In genomic region chr2:240586198-240586918, GRCh38 we compare ENCODE assay signal across 1 cellular context.
TF ChIP-seq lines count a peak whose summit lies in the region.

Gene CAPN10 (plus strand): TSS chr2:240586734. CDS start chr2:240586912, 178 bp downstream.

TF ChIP-seq in K562, 482 proteins besides CTCF, POLR2A, EP300 and RAD21 (continued from another document and continues in another):
- TF ChIP-seq MGA (IDR thresholded peaks at IDR 0.05) (peak; percentile 56), HCFC1 (IDR thresholded peaks at IDR 0.05; ENCODE audit: low read depth, low read length) (peak; percentile 96), KDM2B (CRISPR knock-in tag; IDR thresholded peaks at IDR 0.05) (no peak), ATF1 (CRISPR knock-in tag; IDR thresholded peaks at IDR 0.05) (peak; percentile 38; the same call in 1 of the 2 replicates), ATF1 (tag; IDR thresholded peaks at IDR 0.05) (peak; percentile 93), ZNF583 (CRISPR knock-in tag; IDR thresholded peaks at IDR 0.05) (no peak), LCOR (CRISPR knock-in tag; IDR thresholded peaks at IDR 0.05) (peak; percentile 69; the same call in 1 of the 2 replicates), ETV1 (tag; conservative IDR thresholded peaks at IDR 0.05; ENCODE audit: low read depth) (peak; percentile 68), NFYB (IDR thresholded peaks at IDR 0.05; ENCODE audit: extremely low read depth, insufficient read length) (peak; percentile 58), TOE1 (IDR thresholded peaks at IDR 0.05; ENCODE audit: borderline replicate concordance) (peak; percentile 99), TOE1 (CRISPR knock-in tag; IDR thresholded peaks at IDR 0.05; ENCODE audit: borderline replicate concordance, low read depth) (no peak), RB1 (IDR thresholded peaks at IDR 0.05; ENCODE audit: low read depth) (peak; percentile 60), PHF21A (IDR thresholded peaks at IDR 0.05; ENCODE audit: borderline replicate concordance, low read depth) (peak; percentile 83; the same call in 1 of the 2 replicates), MBD2 (IDR thresholded peaks at IDR 0.05; ENCODE audit: borderline replicate concordance, low read depth) (peak; percentile 73; the same call in 1 of the 2 replicates), TFAP4 (CRISPR knock-in tag; IDR thresholded peaks at IDR 0.05; ENCODE audit: borderline replicate concordance) (peak; percentile 66), ZFPM2 (CRISPR knock-in tag; IDR thresholded peaks at IDR 0.05) (no peak), ZBTB40 (IDR thresholded peaks at IDR 0.05) (peak; percentile 91), ZBTB40 (CRISPR knock-in tag; IDR thresholded peaks at IDR 0.05) (no peak), ZNF644 (tag; IDR thresholded peaks at IDR 0.05; ENCODE audit: low read depth) (peak; percentile 63; the same call in 1 of the 2 replicates), NR3C1 (CRISPR knock-in tag; IDR thresholded peaks at IDR 0.05) (no peak), NR2C2 (CRISPR knock-in tag; IDR thresholded peaks at IDR 0.05) (peak; percentile 61), NR2C2 (tag; IDR thresholded peaks at IDR 0.05) (peak; percentile 95), ETS1 (conservative IDR thresholded peaks at IDR 0.05; ENCODE audit: control insufficient read depth, low read depth, low read length) (peak; percentile 92), ZNF431 (CRISPR knock-in tag; IDR thresholded peaks at IDR 0.05) (no peak), RAD51 (IDR thresholded peaks at IDR 0.05; ENCODE audit: borderline replicate concordance, low read depth) (peak; percentile 99), RUNX1 (IDR thresholded peaks at IDR 0.05; ENCODE audit: low read depth) (no peak), KDM4B (IDR thresholded peaks at IDR 0.05; ENCODE audit: borderline replicate concordance in 2 of 2, low read depth in 1 of 2) (peak in 1 of 2 experiments; percentile 73; a peak in 1 of 4 replicates), ZBTB49 (CRISPR knock-in tag; IDR thresholded peaks at IDR 0.05; ENCODE audit: borderline replicate concordance) (no peak), ZNF76 (CRISPR knock-in tag; IDR thresholded peaks at IDR 0.05; ENCODE audit: borderline replicate concordance) (peak; percentile 56; the same call in 1 of the 2 replicates), OTX1 (CRISPR knock-in tag; IDR thresholded peaks at IDR 0.05) (no peak)
